ENCODE assay signal across 1 cellular context in genomic region chr17:72465191-72466024, GRCh38.
A peak's percentile ranks its signal among the peaks of the same experiment; 100 is the strongest.
TF ChIP-seq lines count a peak whose summit lies in the region.

No MANE protein-coding gene starts in this region.

TF ChIP-seq in SK-N-SH, 30 proteins besides CTCF, POLR2A, EP300 and RAD21 (continued from another document):
- TF ChIP-seq, protein P1, sequence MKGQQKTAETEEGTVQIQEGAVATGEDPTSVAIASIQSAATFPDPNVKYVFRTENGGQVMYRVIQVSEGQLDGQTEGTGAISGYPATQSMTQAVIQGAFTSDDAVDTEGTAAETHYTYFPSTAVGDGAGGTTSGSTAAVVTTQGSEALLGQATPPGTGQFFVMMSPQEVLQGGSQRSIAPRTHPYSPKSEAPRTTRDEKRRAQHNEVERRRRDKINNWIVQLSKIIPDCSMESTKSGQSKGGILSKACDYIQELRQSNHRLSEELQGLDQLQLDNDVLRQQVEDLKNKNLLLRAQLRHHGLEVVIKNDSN (IDR thresholded peaks at IDR 0.05; ENCODE audit: borderline replicate concordance, low read depth): no peak
- no peak for TF ChIP-seq EZH2phosphoT487 (IDR thresholded peaks at IDR 0.05; ENCODE audit: borderline replicate concordance, low read depth)
- TF ChIP-seq, protein P2, sequence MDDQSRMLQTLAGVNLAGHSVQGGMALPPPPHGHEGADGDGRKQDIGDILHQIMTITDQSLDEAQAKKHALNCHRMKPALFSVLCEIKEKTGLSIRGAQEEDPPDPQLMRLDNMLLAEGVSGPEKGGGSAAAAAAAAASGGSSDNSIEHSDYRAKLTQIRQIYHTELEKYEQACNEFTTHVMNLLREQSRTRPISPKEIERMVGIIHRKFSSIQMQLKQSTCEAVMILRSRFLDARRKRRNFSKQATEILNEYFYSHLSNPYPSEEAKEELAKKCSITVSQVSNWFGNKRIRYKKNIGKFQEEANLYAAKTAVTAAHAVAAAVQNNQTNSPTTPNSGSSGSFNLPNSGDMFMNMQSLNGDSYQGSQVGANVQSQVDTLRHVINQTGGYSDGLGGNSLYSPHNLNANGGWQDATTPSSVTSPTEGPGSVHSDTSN (IDR thresholded peaks at IDR 0.05): peak; percentile 93
- TF ChIP-seq ELF1 (IDR thresholded peaks at IDR 0.05): no peak
- no peak for TF ChIP-seq SMC3 (IDR thresholded peaks at IDR 0.05; ENCODE audit: low read depth, low read length)
- peak; percentile 78 for TF ChIP-seq JUND (IDR thresholded peaks at IDR 0.05)
